In the genomic region with DNA sequence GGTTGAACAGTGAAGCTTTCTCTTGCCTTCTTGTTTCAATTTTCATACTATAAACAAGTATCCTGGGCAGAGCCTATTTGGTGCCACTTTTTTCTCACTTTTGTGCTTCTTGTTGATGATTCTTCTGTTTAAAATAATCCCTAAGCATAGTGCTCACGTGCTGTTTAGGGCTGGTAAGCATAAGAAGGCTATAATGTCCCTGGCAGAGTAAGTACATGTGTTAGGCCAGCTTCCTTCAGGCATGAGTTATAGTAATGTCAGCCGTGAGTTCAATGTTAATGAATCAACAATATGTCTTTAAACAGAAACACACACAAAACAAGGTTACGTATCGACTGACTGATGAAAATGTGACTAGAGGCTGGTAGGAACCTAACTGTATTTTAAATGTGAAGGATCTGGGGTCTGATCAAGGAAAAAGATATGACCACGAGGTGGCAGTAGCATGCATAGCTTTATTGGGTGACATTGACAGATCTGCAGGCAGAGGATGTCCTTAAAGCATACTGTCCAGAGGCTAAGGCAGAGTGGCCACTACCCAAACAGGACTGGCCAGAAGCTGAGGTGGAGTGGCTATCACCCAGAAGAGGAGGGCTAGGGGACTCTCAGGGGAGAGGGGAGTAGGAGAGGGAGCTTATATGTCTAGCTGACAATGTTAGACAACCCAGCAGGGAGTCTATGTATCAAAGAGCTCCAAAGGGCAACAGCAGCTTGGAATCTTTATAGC, we compare ENCODE assay signal across 8 cellular contexts.
DNase-seq lines count a peak whose midpoint lies in the region; ATAC-seq and TF ChIP-seq lines count a peak whose summit lies in the region.

No MANE protein-coding gene starts in this region.

- TF ChIP-seq CTCF in AG04450 (IDR thresholded peaks at IDR 0.05; ENCODE audit: low read depth, low read length): peak; percentile 73

- H3K27ac ChIP-seq in AG04450 (ENCODE audit: low read depth, low read length): no peak overlapping the region

- no peaks in the 10 kb centered on the region for H3K9me3 ChIP-seq in AG04450 (ENCODE audit: control insufficient read depth, insufficient read depth, low read length)

- POLR2A ChIA-PET in AG04450 (lab: Yijun Ruan, JAX): no interaction called here

- CTCF ChIA-PET in AG04450 (lab: Charles Lee): interaction anchor here (0.6 to 6.9 kb wide), 56 partner anchors 8 to 892 kb away, joined by 3 to 130 read pairs (median 5); partner anchors contain the start of genes BRAF and MRPS33

- H3K4me3 ChIP-seq in AG04450 (ENCODE audit: low read depth, low read length): no peak overlapping the region

- peak; percentile 36 for DNase-seq in AG04450 (ENCODE audit: low read depth, low spot score)
- DNase-seq in NCI-H2227 (lab: John Stamatoyannopoulos, UW; ENCODE audit: unreplicated experiment): peak; percentile 80
- peak; percentile 88 for DNase-seq in cerebellar cortex (ENCODE audit: low spot score)
- DNase-seq in left lobe of liver (ENCODE audit: low spot score): peak; percentile 57
- peak; percentile 15 to 49 (median 18) for DNase-seq in stimulated activated CD4-positive, alpha-beta T cell treated with anti-CD3 and anti-CD28 coated beads, TNF-alpha, amount 100 ng/mL, for 48 hours (ENCODE audit: low read depth in 3 of 3)

- H3K27me3 ChIP-seq in AG04450 (ENCODE audit: control insufficient read depth, insufficient read depth, low read length): no peaks in the 10 kb centered on the region

- ATAC-seq in GM18520 (IDR thresholded peaks at IDR 0.05; ENCODE audit: unreplicated experiment) (peak; percentile 72), HG03103 (IDR thresholded peaks at IDR 0.05; ENCODE audit: low read depth, unreplicated experiment) (peak; percentile 74), left lobe of liver (peak; percentile 100)
- ATAC-seq in activated CD4-positive, CD25-positive, alpha-beta regulatory T cell treated with anti-CD3 and anti-CD28 coated beads, Interleukin-2, amount 50 U/mL, for 24 hours: peak; percentile 75 to 79

Comparison
In these comparisons a context has a peak if more than half of its experiments do, and no peak if none do; other contexts are left out.
1. DNase-seq: peak in every context shown above with its lines; median percentile 88 in cerebellar cortex; 80 in NCI-H2227; 57 in left lobe of liver; 36 in AG04450; 18 in stimulated activated CD4-positive, alpha-beta T cell treated with anti-CD3 and anti-CD28 coated beads, TNF-alpha, amount 100 ng/mL, for 48 hours.